ENCODE assay signal across 1 cellular context in the genomic region with DNA sequence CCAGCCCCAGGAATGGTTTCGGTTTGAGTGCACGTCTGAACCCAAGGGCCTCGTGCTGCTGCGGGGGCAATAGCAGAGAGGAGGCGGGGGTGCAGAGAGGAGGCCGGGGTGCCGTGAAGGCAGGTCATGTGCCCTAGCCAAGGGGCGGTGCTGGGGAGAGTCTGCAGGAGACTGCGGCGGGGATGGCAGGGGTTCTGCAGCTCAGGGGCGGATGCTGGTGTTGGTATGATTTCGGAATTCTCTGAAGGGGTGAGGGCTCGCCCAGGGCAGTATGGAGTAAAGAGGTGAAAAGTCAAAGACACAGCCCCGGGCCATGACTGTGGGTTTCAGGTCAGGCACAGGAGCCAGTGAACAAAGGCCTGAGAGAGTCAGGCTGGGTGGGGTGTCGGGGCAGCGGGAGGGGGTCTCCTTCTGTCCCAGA.
TF ChIP-seq lines count a peak whose summit lies in the region.

No MANE protein-coding gene starts in this region.

TF ChIP-seq in WTC11, 78 proteins besides CTCF, POLR2A, EP300 and RAD21 (continued from another document):
- TF ChIP-seq, protein P1, sequence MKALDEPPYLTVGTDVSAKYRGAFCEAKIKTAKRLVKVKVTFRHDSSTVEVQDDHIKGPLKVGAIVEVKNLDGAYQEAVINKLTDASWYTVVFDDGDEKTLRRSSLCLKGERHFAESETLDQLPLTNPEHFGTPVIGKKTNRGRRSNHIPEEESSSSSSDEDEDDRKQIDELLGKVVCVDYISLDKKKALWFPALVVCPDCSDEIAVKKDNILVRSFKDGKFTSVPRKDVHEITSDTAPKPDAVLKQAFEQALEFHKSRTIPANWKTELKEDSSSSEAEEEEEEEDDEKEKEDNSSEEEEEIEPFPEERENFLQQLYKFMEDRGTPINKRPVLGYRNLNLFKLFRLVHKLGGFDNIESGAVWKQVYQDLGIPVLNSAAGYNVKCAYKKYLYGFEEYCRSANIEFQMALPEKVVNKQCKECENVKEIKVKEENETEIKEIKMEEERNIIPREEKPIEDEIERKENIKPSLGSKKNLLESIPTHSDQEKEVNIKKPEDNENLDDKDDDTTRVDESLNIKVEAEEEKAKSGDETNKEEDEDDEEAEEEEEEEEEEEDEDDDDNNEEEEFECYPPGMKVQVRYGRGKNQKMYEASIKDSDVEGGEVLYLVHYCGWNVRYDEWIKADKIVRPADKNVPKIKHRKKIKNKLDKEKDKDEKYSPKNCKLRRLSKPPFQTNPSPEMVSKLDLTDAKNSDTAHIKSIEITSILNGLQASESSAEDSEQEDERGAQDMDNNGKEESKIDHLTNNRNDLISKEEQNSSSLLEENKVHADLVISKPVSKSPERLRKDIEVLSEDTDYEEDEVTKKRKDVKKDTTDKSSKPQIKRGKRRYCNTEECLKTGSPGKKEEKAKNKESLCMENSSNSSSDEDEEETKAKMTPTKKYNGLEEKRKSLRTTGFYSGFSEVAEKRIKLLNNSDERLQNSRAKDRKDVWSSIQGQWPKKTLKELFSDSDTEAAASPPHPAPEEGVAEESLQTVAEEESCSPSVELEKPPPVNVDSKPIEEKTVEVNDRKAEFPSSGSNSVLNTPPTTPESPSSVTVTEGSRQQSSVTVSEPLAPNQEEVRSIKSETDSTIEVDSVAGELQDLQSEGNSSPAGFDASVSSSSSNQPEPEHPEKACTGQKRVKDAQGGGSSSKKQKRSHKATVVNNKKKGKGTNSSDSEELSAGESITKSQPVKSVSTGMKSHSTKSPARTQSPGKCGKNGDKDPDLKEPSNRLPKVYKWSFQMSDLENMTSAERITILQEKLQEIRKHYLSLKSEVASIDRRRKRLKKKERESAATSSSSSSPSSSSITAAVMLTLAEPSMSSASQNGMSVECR (CRISPR knock-in tag; IDR thresholded peaks at IDR 0.05; ENCODE audit: borderline replicate concordance), result no peak
- TF ChIP-seq NR3C1 (CRISPR knock-in tag; conservative IDR thresholded peaks at IDR 0.05; ENCODE audit: low read depth) (no peak), NFYB (CRISPR knock-in tag; conservative IDR thresholded peaks at IDR 0.05; ENCODE audit: low read depth) (no peak), IRF2 (CRISPR knock-in tag; IDR thresholded peaks at IDR 0.05; ENCODE audit: borderline replicate concordance, low read depth) (no peak), KAT7 (CRISPR knock-in tag; IDR thresholded peaks at IDR 0.05; ENCODE audit: borderline replicate concordance) (no peak)
- TF ChIP-seq, protein P2, sequence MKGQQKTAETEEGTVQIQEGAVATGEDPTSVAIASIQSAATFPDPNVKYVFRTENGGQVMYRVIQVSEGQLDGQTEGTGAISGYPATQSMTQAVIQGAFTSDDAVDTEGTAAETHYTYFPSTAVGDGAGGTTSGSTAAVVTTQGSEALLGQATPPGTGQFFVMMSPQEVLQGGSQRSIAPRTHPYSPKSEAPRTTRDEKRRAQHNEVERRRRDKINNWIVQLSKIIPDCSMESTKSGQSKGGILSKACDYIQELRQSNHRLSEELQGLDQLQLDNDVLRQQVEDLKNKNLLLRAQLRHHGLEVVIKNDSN (CRISPR knock-in tag; IDR thresholded peaks at IDR 0.05), result no peak
